Comparison of ENCODE assay signal across 8 cellular contexts in the genomic region with DNA sequence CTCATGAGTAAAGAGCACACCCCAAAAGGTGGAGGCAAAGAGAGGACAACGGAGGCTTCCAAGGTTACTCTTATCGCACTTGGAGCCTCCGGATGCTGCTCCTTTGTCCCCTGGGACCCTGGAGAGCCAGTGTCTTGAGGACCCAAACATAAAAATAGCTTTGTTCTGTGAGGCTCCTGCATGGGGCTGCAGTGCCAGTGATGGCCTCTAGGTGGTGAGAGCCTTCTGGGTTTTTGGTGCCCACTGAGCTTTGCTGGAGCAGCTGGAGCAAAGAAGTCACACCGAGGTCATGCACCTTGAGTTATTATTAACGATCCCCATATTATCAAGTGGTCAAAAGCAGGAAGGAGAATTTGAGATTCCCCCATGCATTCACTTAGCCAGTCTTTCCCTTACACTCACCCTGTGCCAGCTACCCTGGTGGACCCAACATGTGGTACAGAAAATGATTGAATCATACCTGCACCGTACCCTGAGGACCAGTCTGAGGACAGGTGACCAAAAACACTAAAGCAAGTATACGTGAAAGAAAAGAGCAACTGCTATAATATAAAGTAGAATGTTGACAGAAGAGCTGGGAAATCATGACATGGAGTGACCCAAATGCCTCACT. TPM values are rescaled to one million over a fixed set of nuclear protein-coding genes. Genes with fewer than 3 reads are reported as not detected.
DNase-seq lines count a peak whose midpoint lies in the region; ATAC-seq and TF ChIP-seq lines count a peak whose summit lies in the region.

No MANE protein-coding gene starts in this region.

- H3K4me1 ChIP-seq in DND-41 (ENCODE audit: insufficient read depth, low read length), result no peaks in the 10 kb centered on the region
- no peaks in the 10 kb centered on the region for H3K4me1 ChIP-seq in mammary epithelial cell (ENCODE audit: insufficient read depth, low read length)
- H3K4me1 ChIP-seq in tibial artery, result no peaks in the 10 kb centered on the region

- H3K27me3 ChIP-seq in DND-41 (ENCODE audit: insufficient read depth, low read length, poor library complexity), result no peaks in the 10 kb centered on the region
- H3K27me3 ChIP-seq in mammary epithelial cell (ENCODE audit: insufficient read depth, low read length), result no peaks in the 10 kb centered on the region
- no peaks in the 10 kb centered on the region for H3K27me3 ChIP-seq in tibial artery

- H3K9me3 ChIP-seq in DND-41 (ENCODE audit: insufficient read depth, low read length, severe bottlenecking) (no peaks in the 10 kb centered on the region), mammary epithelial cell (replicated peaks; ENCODE audit: insufficient read depth, low read length) (peaks cover 37% of the 10 kb centered on the region), tibial artery (peaks cover 0 to 4% (median 0%) of the 10 kb centered on the region in 3 donors)

- peaks cover 39% of the 10 kb centered on the region for H3K9me3 Mint-ChIP-seq in mesothelial cell of epicardium

- H3K9ac ChIP-seq in DND-41 (ENCODE audit: low read depth, low read length) (no peak overlapping the region), mammary epithelial cell (ENCODE audit: insufficient read depth, low read length) (no peak overlapping the region)

- H3K79me2 ChIP-seq in DND-41 (ENCODE audit: insufficient read depth, low read length) (no peaks in the 10 kb centered on the region), mammary epithelial cell (ENCODE audit: insufficient read depth, low read length) (no peaks in the 10 kb centered on the region)

- H3K36me3 Mint-ChIP-seq in mesothelial cell of epicardium, result peaks cover 8% of the 10 kb centered on the region

- CTCF ChIA-PET in mammary epithelial cell (lab: Charles Lee; ENCODE audit: low non-redundant PET), result interaction anchor here (0.6 kb wide), 1 partner anchor 218 kb away, joined by 13 read pairs; no protein-coding TSS in a partner anchor

- BruUV-seq in mammary epithelial cell (replicated peaks; lab: Mats Ljungman, UMichigan), result no TSS peak

- no peak overlapping the region for H3K4me3 Mint-ChIP-seq in mesothelial cell of epicardium

- dilution Hi-C loops in mammary epithelial cell (cut with HindIII; ENCODE audit: low sequenced_read_pairs), result no loop called here

- no peak overlapping the region for H3K27ac Mint-ChIP-seq in mesothelial cell of epicardium

- H4K20me1 ChIP-seq in DND-41 (ENCODE audit: insufficient read depth, low read length) (no peaks in the 10 kb centered on the region), mammary epithelial cell (ENCODE audit: insufficient read depth, low read length) (no peaks in the 10 kb centered on the region)

- peak; percentile 50 for DNase-seq in DND-41
- DNase-seq in RPMI8226, result peak; percentile 32
- no peak for DNase-seq in mammary epithelial cell
- DNase-seq in mesothelial cell of epicardium (ENCODE audit: low spot score in 2 of 2, unreplicated experiment in 2 of 2), result no peak
- DNase-seq in tibial artery, result no peak
- no peak for DNase-seq in NCI-H2107 (lab: John Stamatoyannopoulos, UW)

- H2AFZ ChIP-seq in DND-41 (ENCODE audit: low read depth, low read length) (no peak overlapping the region), mammary epithelial cell (ENCODE audit: low read depth, low read length) (no peak overlapping the region)

- no peaks in the 10 kb centered on the region for H3K36me3 ChIP-seq in DND-41 (ENCODE audit: insufficient read depth, low read length)
- H3K36me3 ChIP-seq in mammary epithelial cell (ENCODE audit: insufficient read depth, low read length), result no peaks in the 10 kb centered on the region
- no peaks in the 10 kb centered on the region for H3K36me3 ChIP-seq in tibial artery

- H3K4me2 ChIP-seq in DND-41 (ENCODE audit: insufficient read depth, low read length), result no peak overlapping the region
- H3K4me2 ChIP-seq in mammary epithelial cell (ENCODE audit: insufficient read depth, low read depth, low read length), result no peak overlapping the region

- WGBS in mammary epithelial cell (ENCODE audit: low coverage, missing lambda C conversion rate), result 64% methylated on average over 7 of the region's 7 CpGs

- ATAC-seq in DND-41 (ENCODE audit: insufficient read depth, low read depth), result 0 out of 3 replicates have a peak, but pooled peaks have one; percentile 33
- no peak for ATAC-seq in GM19455 (IDR thresholded peaks at IDR 0.05; ENCODE audit: unreplicated experiment)
- ATAC-seq in HG02763 (IDR thresholded peaks at IDR 0.05; ENCODE audit: unreplicated experiment), result no peak

- no peak overlapping the region for H3K27ac ChIP-seq in DND-41 (ENCODE audit: low read length)
- no peak overlapping the region for H3K27ac ChIP-seq in mammary epithelial cell (ENCODE audit: insufficient read depth, low read depth, low read length)
- no peak overlapping the region for H3K27ac ChIP-seq in tibial artery

- H3K4me3 ChIP-seq in DND-41 (ENCODE audit: low read depth in 1 of 2, low read length in 2 of 2) (no peak overlapping the region), mammary epithelial cell (replicated peaks in 1 of 3; ENCODE audit: insufficient read depth in 1 of 3, low read depth in 2 of 3, low read length in 3 of 3) (no peak overlapping the region), tibial artery (no peak overlapping the region)

- H3K4me1 Mint-ChIP-seq in mesothelial cell of epicardium, result no peaks in the 10 kb centered on the region

- no peaks in the 10 kb centered on the region for H3K27me3 Mint-ChIP-seq in mesothelial cell of epicardium (ENCODE audit: low read depth)

- in situ Hi-C loops in mammary epithelial cell (cut with MboI; ENCODE audit: low sequenced_read_pairs in 2 of 2), result no loop called here

- TF ChIP-seq CTCF in DND-41 (IDR thresholded peaks at IDR 0.05; ENCODE audit: borderline replicate concordance, extremely low read depth, low read length, poor library complexity, severe bottlenecking), result peak; percentile 85
- peak; percentile 8 to 31 for TF ChIP-seq CTCF in mammary epithelial cell (conservative IDR thresholded peaks at IDR 0.05 in 1 of 2, IDR thresholded peaks at IDR 0.05 in 1 of 2; ENCODE audit: extremely low read depth in 1 of 2, insufficient read depth in 1 of 2, low read depth in 1 of 2, low read length in 2 of 2)
- peak; percentile 67 for TF ChIP-seq CTCF in mesothelial cell of epicardium (IDR thresholded peaks at IDR 0.05; ENCODE audit: unreplicated experiment)
- TF ChIP-seq CTCF in tibial artery (IDR thresholded peaks at IDR 0.05), result peak; percentile 20 to 43

- intact Hi-C loops in mammary epithelial cell (cut with micrococcal nuclease) (no loop called here), tibial artery (cut with DNase I; ENCODE audit: low total_unique reads) (loop anchor here (10.0 kb wide), 1 partner anchor 277 kb away; no protein-coding TSS in a partner anchor)

RNA-seq across cellular contexts. Expression of a gene that starts 41.5 kb away (rescaled TPM):
- 1 to 10 TPM; 2.2 to 6.8 TPM for total RNA-seq in mammary epithelial cell
- polyA plus RNA-seq in mammary epithelial cell, result not detected
- not detected for polyA minus RNA-seq in mammary epithelial cell
- 11.0 to 13.6 TPM (median 13.0 TPM) in 3 replicates for total RNA-seq in mesothelial cell of epicardium

Comparison
In these comparisons a context has a peak if more than half of its experiments do, and no peak if none do; other contexts are left out.
1. DNase-seq: peak in DND-41 (single experiment) and RPMI8226 (single experiment); none in mammary epithelial cell (single experiment), mesothelial cell of epicardium (0 of 2), tibial artery (0 of 2) and NCI-H2107 (single experiment).
2. CTCF ChIP-seq: peak in every context shown above with its lines; median percentile 85 in DND-41; 67 in mesothelial cell of epicardium; 32 in tibial artery; 20 in mammary epithelial cell.